ENCODE assay signal across 18 cellular contexts in the genomic region with DNA sequence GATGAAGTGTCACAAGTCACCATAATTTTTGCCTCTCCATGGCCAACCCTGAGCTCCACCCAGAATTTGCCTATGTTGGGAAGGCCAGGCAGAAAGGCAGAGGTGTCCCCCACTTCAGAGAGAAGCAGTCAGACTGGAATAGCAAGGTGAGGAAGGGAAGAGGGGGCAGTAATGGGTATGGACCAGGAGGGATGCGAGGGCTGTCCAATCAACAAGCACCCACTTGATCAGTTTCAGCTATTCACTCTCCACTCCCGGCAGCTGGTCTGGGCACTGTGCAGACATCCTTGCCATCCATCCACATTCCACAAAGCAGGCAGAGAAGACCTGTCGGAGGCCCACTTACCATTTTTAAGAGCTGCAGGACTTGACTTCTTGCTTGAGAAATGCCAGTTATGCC.
"Had no signal": no experiment of that assay in that cellular context is flagged by ENCODE, and none has a peak within 500 bp of the region (broad histone marks: within the 10 kb centered on the region; RNA-seq: fewer than 3 reads in every experiment).

No MANE protein-coding gene starts in this region.

- H3K4me3 ChIP-seq: dorsolateral prefrontal cortex, gastrocnemius medialis, heart right ventricle, left lung, lower lobe of right lung, spleen, tibial artery, upper lobe of left lung, vagina had no signal

- H3K27ac ChIP-seq: dorsolateral prefrontal cortex, gastrocnemius medialis, heart right ventricle, left lung, lower lobe of right lung, spleen, tibial artery, upper lobe of left lung, vagina had no signal

- DNase-seq: dorsolateral prefrontal cortex; effector CD8-positive, alpha-beta T cell; gastrocnemius medialis; heart right ventricle; hypothalamus; left lung; lower lobe of right lung; natural killer cell; posterior cingulate gyrus; spleen; stimulated activated CD4-positive, alpha-beta T cell treated with anti-CD3 and anti-CD28 coated beads, Interleukin-15, amount 100 ng/mL, for 24 hours; stimulated activated CD4-positive, alpha-beta T cell treated with anti-CD3 and anti-CD28 coated beads, Interleukin-1b, Interleukin-23, amount 100 ng/mL, for 48 hours; stimulated activated CD4-positive, alpha-beta T cell treated with anti-CD3 and anti-CD28 coated beads, Interleukin-4, amount 100 ng/mL, for 24 hours; tibial artery; upper lobe of left lung had no signal

- H3K27me3 ChIP-seq: dorsolateral prefrontal cortex, gastrocnemius medialis, heart right ventricle, left lung, spleen, tibial artery, upper lobe of left lung, vagina had no signal

- H3K4me1 ChIP-seq: gastrocnemius medialis, heart right ventricle, left lung, lower lobe of right lung, tibial artery, vagina had no signal

- FAIRE-seq: endometrium, keratinocyte had no signal

- H3K36me3 ChIP-seq: gastrocnemius medialis, heart right ventricle, left lung, lower lobe of right lung, spleen, tibial artery, upper lobe of left lung, vagina had no signal

- H3K9me3 ChIP-seq: gastrocnemius medialis, heart right ventricle, left lung, lower lobe of right lung, spleen, tibial artery, upper lobe of left lung, vagina had no signal
